21 cellular contexts compared by ENCODE assay signal in genomic region chr19:11200015-11200574, GRCh38. TPM values are rescaled to one million over a fixed set of nuclear protein-coding genes. Genes with fewer than 3 reads are reported as not detected.
DNase-seq lines count a peak whose midpoint lies in the region; ATAC-seq and TF ChIP-seq lines count a peak whose summit lies in the region.
"Had no signal": no experiment of that assay in that cellular context is flagged by ENCODE, and none has a peak within 500 bp of the region (broad histone marks: within the 10 kb centered on the region; RNA-seq: fewer than 3 reads in every experiment).

No MANE protein-coding gene starts in this region.

- TF ChIP-seq POLR2A in sigmoid colon (IDR thresholded peaks at IDR 0.05): no peak

- DNase-seq in right atrium auricular region (ENCODE audit: low spot score) (no peak), heart right ventricle (no peak), endodermal cell (peak; percentile 47), sigmoid colon (no peak), DMS53 treated with DMSO at 0.1 percent for 48 hours (lab: John Stamatoyannopoulos, UW; ENCODE audit: unreplicated experiment) (no peak), NCI-H1105 treated with DMSO at 0.1 percent for 48 hours (lab: John Stamatoyannopoulos, UW) (no peak), COR-L47 (lab: John Stamatoyannopoulos, UW) (no peak)
- DNase-seq: BE2C, DMS79, GOT3, IMR-90, MV-4-11, NCI-H1417, NCI-H1694 treated with DMSO at 0.1 percent for 48 hours, NCI-H446 treated with DMSO at 0.1 percent for 48 hours, NCI-H526 treated with DMSO at 0.1 percent for 48 hours, SHP77 had no signal

- H3K9ac ChIP-seq in endodermal cell (ENCODE audit: extremely low read depth, low read length, poor library complexity, severe bottlenecking): no peak overlapping the region
- H3K9ac ChIP-seq: KMS-11 had no signal

- peaks cover 7% of the 10 kb centered on the region for H3K36me3 Mint-ChIP-seq in endodermal cell (ENCODE audit: low read depth)

- H3K27ac ChIP-seq in right atrium auricular region (peak overlapping the region; percentile 95 to 96), heart right ventricle (peak overlapping the region in 1 of 10 donors; percentile 98), endodermal cell (ENCODE audit: low read depth, low read length) (no peak overlapping the region), sigmoid colon (peak overlapping the region; percentile 91 to 98 (median 94))
- H3K27ac ChIP-seq: KMS-11 had no signal

- no peak for TF ChIP-seq EP300 in sigmoid colon (IDR thresholded peaks at IDR 0.05)

- peaks cover 7% of the 10 kb centered on the region for H3K4me1 Mint-ChIP-seq in endodermal cell

- no peaks in the 10 kb centered on the region for H3K9me3 ChIP-seq in right atrium auricular region
- no peaks in the 10 kb centered on the region for H3K9me3 ChIP-seq in heart right ventricle
- no peaks in the 10 kb centered on the region for H3K9me3 ChIP-seq in endodermal cell (ENCODE audit: control insufficient read depth, low read length)
- H3K9me3 ChIP-seq in sigmoid colon: no peaks in the 10 kb centered on the region
- H3K9me3 ChIP-seq: A549, BE2C had no signal

- H3K27me3 Mint-ChIP-seq in endodermal cell (ENCODE audit: insufficient read depth): no peaks in the 10 kb centered on the region

- H3K4me1 ChIP-seq in right atrium auricular region (peaks cover 0 to 65% of the 10 kb centered on the region in 2 donors), heart right ventricle (peaks cover 14 to 64% (median 46%) of the 10 kb centered on the region in 9 donors), endodermal cell (ENCODE audit: control insufficient read depth, insufficient read depth, low read length) (no peaks in the 10 kb centered on the region), sigmoid colon (peaks cover 0 to 64% (median 52%) of the 10 kb centered on the region in 4 donors)

- no peak for ATAC-seq in heart right ventricle
- ATAC-seq: A549, HCT116 had no signal

- WGBS in heart right ventricle, 2 donors: 89 to 95% methylated on average over 15 of the region's 15 CpGs
- WGBS in endodermal cell (ENCODE audit: insufficient coverage in 1 of 2, insufficient read length in 1 of 2), 2 experiments: 91 to 95% methylated on average over 14 of the region's 15 CpGs
- 90 to 91% methylated on average over 15 of the region's 15 CpGs for WGBS in sigmoid colon, 2 donors

- H3K4me3 ChIP-seq in right atrium auricular region (no peak overlapping the region), heart right ventricle (no peak overlapping the region), endodermal cell (ENCODE audit: low read length) (no peak overlapping the region), sigmoid colon (no peak overlapping the region)
- H3K4me3 ChIP-seq: A549 had no signal

- no peak overlapping the region for H3K4me3 Mint-ChIP-seq in endodermal cell

- H3K27me3 ChIP-seq in right atrium auricular region (no peaks in the 10 kb centered on the region), heart right ventricle (peaks cover 0 to 7% (median 0%) of the 10 kb centered on the region in 7 donors), endodermal cell (ENCODE audit: control insufficient read depth, insufficient read depth, low read length, poor library complexity, severe bottlenecking) (no peaks in the 10 kb centered on the region), sigmoid colon (no peaks in the 10 kb centered on the region)
- H3K27me3 ChIP-seq: BE2C had no signal

- TF ChIP-seq CTCF in right atrium auricular region (IDR thresholded peaks at IDR 0.05) (no peak), heart right ventricle (IDR thresholded peaks at IDR 0.05) (no peak), endodermal cell (conservative IDR thresholded peaks at IDR 0.05) (no peak), sigmoid colon (IDR thresholded peaks at IDR 0.05) (no peak)

- intact Hi-C loops in heart right ventricle (cut with DNase I) (loop anchor here in 7 of 10 donors (5.0 to 10.0 kb wide), 3 partner anchors 63 to 165 kb away; no protein-coding TSS in a partner anchor), sigmoid colon (cut with DNase I) (loop anchor here (10.0 kb wide), 1 partner anchor 255 kb away; no protein-coding TSS in a partner anchor)

- peak overlapping the region; percentile 18 for H3K27ac Mint-ChIP-seq in endodermal cell

- H3K36me3 ChIP-seq in right atrium auricular region: peaks cover 16% of the 10 kb centered on the region
- H3K36me3 ChIP-seq in heart right ventricle: peaks cover 0 to 73% (median 11%) of the 10 kb centered on the region in 9 donors
- no peaks in the 10 kb centered on the region for H3K36me3 ChIP-seq in endodermal cell (ENCODE audit: control insufficient read depth, insufficient read depth, low read length)
- H3K36me3 ChIP-seq in sigmoid colon: peaks cover 0 to 8% (median 0%) of the 10 kb centered on the region in 4 donors
- H3K36me3 ChIP-seq: BE2C had no signal

- no peaks in the 10 kb centered on the region for H3K9me3 Mint-ChIP-seq in endodermal cell

RNA-seq across cellular contexts. Expression of gene KANK2, which starts 2.8 kb away (rescaled TPM):
- 100 to 1,000 TPM; 445 to 622 TPM for total RNA-seq in right atrium auricular region
- 100 to 1,000 TPM; 243 to 355 (median 307) TPM for total RNA-seq in heart right ventricle
- polyA plus RNA-seq in heart right ventricle: 100 to 1,000 TPM; 165 to 226 TPM
- total RNA-seq in endodermal cell: 10 to 100 TPM; 74.2 to 87.7 TPM
- 27.0 TPM for polyA plus RNA-seq in endodermal cell (2013, experiment 1 of 2)
- 29.6 TPM for polyA plus RNA-seq in endodermal cell (2013, experiment 2 of 2)
- total RNA-seq in sigmoid colon: 1,000 to 10,000 TPM in 2 of 4 donors, 100 to 1,000 TPM in 2; 691 to 1,314 (median 1,068) TPM
- polyA plus RNA-seq in sigmoid colon: 100 to 1,000 TPM in 1 of 3 donors, 10 to 100 TPM in 2; 29.8 to 130 (median 89.4) TPM

RNA-seq across cellular contexts. Expression of gene ANGPTL8, which starts 39.3 kb away (rescaled TPM):
- 1 to 10 TPM in 1 of 2 donors, not detected in 1; 1.3 TPM for total RNA-seq in right atrium auricular region
- 1 to 10 TPM in 2 of 10 donors, under 1 TPM in 2, not detected in 6; 0.34 to 1.8 (median 0.99) TPM for total RNA-seq in heart right ventricle
- 10 to 100 TPM in 1 of 2 donors, 1 to 10 TPM in 1; 3.9 to 13.0 TPM for polyA plus RNA-seq in heart right ventricle
- not detected for total RNA-seq in endodermal cell
- polyA plus RNA-seq in endodermal cell (2013, experiment 1 of 2): not detected
- polyA plus RNA-seq in endodermal cell (2013, experiment 2 of 2): not detected
- total RNA-seq in sigmoid colon: not detected
- polyA plus RNA-seq in sigmoid colon: 1 to 10 TPM in 1 of 3 donors, not detected in 2; 8.1 TPM
- total RNA-seq: HT1080, IMR-90 had no signal
- polyA plus RNA-seq: IMR-90 had no signal

RNA-seq across cellular contexts. Expression of gene SPC24, which starts 44.5 kb away (rescaled TPM):
- total RNA-seq in right atrium auricular region: 1 to 10 TPM; 1.2 to 5.7 TPM
- 1 to 10 TPM; 1.6 to 8.5 (median 3.2) TPM for total RNA-seq in heart right ventricle
- 1 to 10 TPM in 1 of 2 donors, under 1 TPM in 1; 0.93 to 5.9 TPM for polyA plus RNA-seq in heart right ventricle
- total RNA-seq in endodermal cell: 10 to 100 TPM; 35.4 to 50.0 TPM
- 29.9 TPM for polyA plus RNA-seq in endodermal cell (2013, experiment 1 of 2)
- polyA plus RNA-seq in endodermal cell (2013, experiment 2 of 2): 34.5 TPM
- total RNA-seq in sigmoid colon: 1 to 10 TPM in 3 of 4 donors, under 1 TPM in 1; 0.99 to 6.0 (median 2.8) TPM
- 10 to 100 TPM in 1 of 3 donors, 1 to 10 TPM in 2; 1.2 to 13.0 (median 2.1) TPM for polyA plus RNA-seq in sigmoid colon
